ENCODE assay signal across 9 cellular contexts in the genomic region with DNA sequence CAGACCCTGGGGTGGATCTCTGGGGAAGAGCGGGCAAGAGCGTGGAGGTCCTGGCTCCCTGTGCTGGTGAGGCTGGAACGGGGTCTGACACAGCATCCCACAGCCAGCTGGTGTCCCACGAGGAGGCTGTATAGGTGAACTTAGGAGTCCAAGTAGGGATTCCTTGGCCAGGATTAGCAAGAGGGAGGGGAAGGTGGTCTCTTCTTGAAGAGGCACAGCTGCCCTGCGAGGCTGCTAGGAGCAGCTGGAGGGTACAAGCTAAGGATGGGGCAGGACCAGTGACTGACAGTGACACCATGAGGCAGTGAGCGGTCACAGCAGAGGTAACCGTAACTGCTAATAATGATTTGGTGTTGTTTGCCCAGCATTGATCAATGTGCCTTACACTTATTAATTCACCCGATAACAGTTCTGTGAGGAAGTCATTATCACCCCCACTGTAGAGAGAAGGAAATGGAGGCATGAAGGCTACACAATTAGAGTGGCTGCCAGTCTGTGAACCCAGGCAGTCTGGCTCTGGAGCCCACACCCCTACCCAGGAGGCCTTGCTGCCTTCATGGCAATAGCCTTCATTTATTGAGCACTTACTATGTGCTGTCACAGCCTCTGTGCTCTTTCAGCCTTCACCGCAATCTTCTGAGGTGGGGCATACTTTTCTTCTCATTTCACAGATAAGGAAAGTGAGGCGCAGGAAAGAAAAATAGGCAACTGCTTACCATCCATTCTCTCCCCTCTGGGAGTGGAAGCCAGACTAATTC. TPM values are rescaled to one million over a fixed set of nuclear protein-coding genes. Genes with fewer than 3 reads are reported as not detected.
DNase-seq lines count a peak whose midpoint lies in the region; ATAC-seq and TF ChIP-seq lines count a peak whose summit lies in the region.
"Had no signal": no experiment of that assay in that cellular context is flagged by ENCODE, and none has a peak within 500 bp of the region (broad histone marks: within the 10 kb centered on the region; RNA-seq: fewer than 3 reads in every experiment).

No MANE protein-coding gene starts in this region.

- H3K36me3 Mint-ChIP-seq in activated T-cell treated with anti-CD3 and anti-CD28 coated beads, Interleukin-2, amount 50 U/mL, for 24 hours (ENCODE audit: low read depth): no peaks in the 10 kb centered on the region

- peaks cover 3 to 14% of the 10 kb centered on the region in 2 donors for H3K4me1 ChIP-seq in gastrocnemius medialis
- H3K4me1 ChIP-seq: HAP-1 had no signal

- DNase-seq in AG04449 (ENCODE audit: low read depth, low spot score): no peak
- peak; percentile 86 for DNase-seq in GM13976 (ENCODE audit: low spot score)
- DNase-seq in NCI-H748 (lab: John Stamatoyannopoulos, UW; ENCODE audit: unreplicated experiment): peak; percentile 38
- DNase-seq in activated T-cell treated with anti-CD3 and anti-CD28 coated beads, Interleukin-2, amount 50 U/mL, for 24 hours: peak; percentile 55
- peak; percentile 59 for DNase-seq in germinal center (ENCODE audit: low spot score)
- no peak for DNase-seq in gastrocnemius medialis
- DNase-seq in OCI-M2 (lab: John Stamatoyannopoulos, UW; ENCODE audit: unreplicated experiment): no peak

- ATAC-seq in HG03025 (IDR thresholded peaks at IDR 0.05; ENCODE audit: low FRiP score, unreplicated experiment) (peak; percentile 56), gastrocnemius medialis (peak; percentile 45 to 46)

- H3K27me3 Mint-ChIP-seq in activated T-cell treated with anti-CD3 and anti-CD28 coated beads, Interleukin-2, amount 50 U/mL, for 24 hours: peaks cover 27% of the 10 kb centered on the region

- H3K27me3 ChIP-seq in gastrocnemius medialis: peaks cover 0 to 8% (median 3%) of the 10 kb centered on the region in 3 donors

- TF ChIP-seq CTCF in AG04449 (IDR thresholded peaks at IDR 0.05; ENCODE audit: insufficient read depth, low read length, missing control alignments): peak; percentile 67
- peak; percentile 72 for TF ChIP-seq CTCF in GM13976 (IDR thresholded peaks at IDR 0.05; ENCODE audit: borderline replicate concordance, control extremely low read depth, extremely low read depth, insufficient read depth, missing control alignments)
- peak in 3 of 5 experiments; percentile 41 to 52 (median 47) for TF ChIP-seq CTCF in gastrocnemius medialis (IDR thresholded peaks at IDR 0.05 in 4 of 5, conservative IDR thresholded peaks at IDR 0.05 in 1 of 5)

- H3K9me3 Mint-ChIP-seq in activated T-cell treated with anti-CD3 and anti-CD28 coated beads, Interleukin-2, amount 50 U/mL, for 24 hours: no peaks in the 10 kb centered on the region

- H3K4me3 ChIP-seq in AG04449 (ENCODE audit: low read depth, low read length): no peak overlapping the region
- H3K4me3 ChIP-seq in gastrocnemius medialis: no peak overlapping the region
- H3K4me3 ChIP-seq: HAP-1 had no signal

- POLR2A ChIA-PET in AG04449 (lab: Yijun Ruan, JAX): interaction anchor here (0.8 kb wide), 1 partner anchor 85 kb away, joined by 3 read pairs; no protein-coding TSS in a partner anchor

- CTCF ChIA-PET in AG04449 (lab: Yijun Ruan, JAX): interaction anchor here (0.5 to 5.7 kb wide), 17 partner anchors 8 to 117 kb away, joined by 3 to 42 read pairs (median 4); no protein-coding TSS in a partner anchor

- peak overlapping the region in 1 of 4 donors; percentile 59 for H3K27ac ChIP-seq in gastrocnemius medialis

- H3K9me3 ChIP-seq in gastrocnemius medialis: no peaks in the 10 kb centered on the region
- H3K9me3 ChIP-seq: HAP-1 had no signal

- no peak for TF ChIP-seq POLR2A in gastrocnemius medialis (IDR thresholded peaks at IDR 0.05)

- in situ Hi-C loops in GM13976 (cut with MboI; ENCODE audit: low sequenced_read_pairs, unreplicated experiment): loop anchor here (5.0 kb wide), 1 partner anchor 92 kb away; no protein-coding TSS in a partner anchor
- in situ Hi-C loops in gastrocnemius medialis (cut with MboI; ENCODE audit: low sequenced_read_pairs in 4 of 4): no loop called here

- no peak overlapping the region for H3K4me3 Mint-ChIP-seq in activated T-cell treated with anti-CD3 and anti-CD28 coated beads, Interleukin-2, amount 50 U/mL, for 24 hours

- H3K27ac Mint-ChIP-seq in activated T-cell treated with anti-CD3 and anti-CD28 coated beads, Interleukin-2, amount 50 U/mL, for 24 hours: no peak overlapping the region

- peaks cover 30% of the 10 kb centered on the region for H3K4me1 Mint-ChIP-seq in activated T-cell treated with anti-CD3 and anti-CD28 coated beads, Interleukin-2, amount 50 U/mL, for 24 hours (ENCODE audit: low read depth)

- H3K36me3 ChIP-seq in gastrocnemius medialis: no peaks in the 10 kb centered on the region
- H3K36me3 ChIP-seq: HAP-1 had no signal

- intact Hi-C loops in gastrocnemius medialis (cut with DNase I; ENCODE audit: low total_unique reads): no loop called here

RNA-seq across cellular contexts. Expression of a gene that starts 59.4 kb away (rescaled TPM):
- 1 to 10 TPM; 3.0 to 5.4 (median 3.1) TPM for total RNA-seq in gastrocnemius medialis

Comparison
In these comparisons a context has a peak if more than half of its experiments do, and no peak if none do; other contexts are left out.
1. DNase-seq: peak in GM13976 (single experiment), NCI-H748 (single experiment), activated T-cell treated with anti-CD3 and anti-CD28 coated beads, Interleukin-2, amount 50 U/mL, for 24 hours (single experiment) and germinal center (single experiment); none in AG04449 (single experiment), gastrocnemius medialis (0 of 2) and OCI-M2 (single experiment).
2. Peak in every context shown above with its lines, with median percentiles within 50 percentile points of each other: CTCF ChIP-seq.